In the genomic region with DNA sequence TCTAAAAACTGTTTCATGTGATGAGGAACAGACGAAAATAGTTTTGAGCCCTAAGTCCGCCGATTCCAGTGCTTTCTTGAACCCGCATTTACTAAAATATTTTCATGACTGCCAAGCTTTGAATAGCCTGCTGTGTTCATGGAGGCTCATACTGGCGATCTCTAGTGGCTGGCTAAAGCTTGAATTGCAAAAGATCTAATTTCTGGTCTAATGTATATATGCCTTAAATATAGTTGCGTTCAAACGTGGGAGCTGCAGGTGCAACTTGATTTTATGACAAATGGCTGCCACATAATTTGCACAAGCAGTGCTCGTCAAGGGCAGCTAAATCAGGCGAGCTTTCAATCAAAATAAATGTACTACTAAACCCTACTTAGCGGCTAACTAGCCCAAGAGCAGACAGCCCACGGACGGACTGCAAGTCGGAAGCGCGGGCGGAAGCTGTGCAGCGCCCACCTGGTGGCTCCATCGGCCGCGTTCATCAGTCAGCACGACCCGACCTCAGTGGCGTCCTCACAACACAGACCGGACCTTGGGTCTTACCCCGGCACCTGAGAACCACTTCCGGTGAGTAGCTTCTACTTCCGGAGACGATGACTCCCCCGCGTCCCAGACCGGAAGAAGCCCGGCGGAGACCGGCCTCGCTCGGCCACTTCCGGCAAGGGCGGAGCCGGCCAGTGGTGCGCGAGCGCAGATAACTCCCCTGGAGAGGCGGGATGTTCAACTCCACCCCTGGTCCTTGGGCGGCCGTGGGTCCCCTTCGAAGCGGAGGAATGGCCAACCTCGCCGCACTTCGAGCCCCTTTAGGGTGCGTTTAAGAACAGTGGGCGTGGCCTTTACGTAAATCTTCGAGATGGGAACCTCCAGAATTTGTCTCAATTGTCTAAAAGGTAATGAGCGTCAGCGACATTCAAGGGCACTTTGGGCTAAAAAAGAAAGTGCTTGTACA, we compare ENCODE assay signal across 8 cellular contexts.
DNase-seq lines count a peak whose midpoint lies in the region; ATAC-seq and TF ChIP-seq lines count a peak whose summit lies in the region.

No MANE protein-coding gene starts in this region.

- DNase-seq in DMS153 (lab: John Stamatoyannopoulos, UW) (peak; percentile 96), HuH-7.5 (ENCODE audit: low spot score) (peak; percentile 81), OCI-M1 (lab: John Stamatoyannopoulos, UW) (peak; percentile 99), erythroblast (lab: John Stamatoyannopoulos, UW) (peak; percentile 94 to 96)
- peak; percentile 80 for DNase-seq in activated T-cell treated with anti-CD3 and anti-CD28 coated beads, Interleukin-2, amount 50 U/mL, for 1 hour
- DNase-seq in stimulated activated CD8-positive, alpha-beta memory T cell treated with anti-CD3 and anti-CD28 coated beads, Interleukin-4, amount 100 ng/mL, for 48 hours: peak; percentile 93

- H3K36me3 ChIP-seq in mucosa of stomach (ENCODE audit: control insufficient read depth, insufficient read depth, low read length): peaks cover 17% of the 10 kb centered on the region

- peaks cover 23% of the 10 kb centered on the region for H3K4me1 ChIP-seq in mucosa of stomach (ENCODE audit: control insufficient read depth, insufficient read depth, low read length)

- no peaks in the 10 kb centered on the region for H3K9me3 ChIP-seq in mucosa of stomach (ENCODE audit: control insufficient read depth, low read length)

- H3K4me3 ChIP-seq in mucosa of stomach (ENCODE audit: low read length): peak overlapping the region; percentile 73

- peak; percentile 92 for ATAC-seq in GM21528 (IDR thresholded peaks at IDR 0.05; ENCODE audit: low FRiP score, unreplicated experiment)

- H3K27me3 ChIP-seq in mucosa of stomach (ENCODE audit: control insufficient read depth, insufficient read depth, low read length): no peaks in the 10 kb centered on the region

- TF ChIP-seq POLR2A in erythroblast (IDR thresholded peaks at IDR 0.05; ENCODE audit: low read length): peak; percentile 91

- peak overlapping the region; percentile 45 for H3K9ac ChIP-seq in mucosa of stomach (ENCODE audit: low read length)

Comparison
In these comparisons a context has a peak if more than half of its experiments do, and no peak if none do; other contexts are left out.
1. Peak in every context shown above with its lines: DNase-seq, ATAC-seq and H3K4me3 ChIP-seq.